Comparison of ENCODE assay signal across 14 cellular contexts in genomic region chr6:13796781-13797180, GRCh38. TPM values are rescaled to one million over a fixed set of nuclear protein-coding genes. Genes with fewer than 3 reads are reported as not detected.
DNase-seq lines count a peak whose midpoint lies in the region; ATAC-seq and TF ChIP-seq lines count a peak whose summit lies in the region.
"Had no signal": no experiment of that assay in that cellular context is flagged by ENCODE, and none has a peak within 500 bp of the region (broad histone marks: within the 10 kb centered on the region; RNA-seq: fewer than 3 reads in every experiment).

No MANE protein-coding gene starts in this region.

- H3K9ac ChIP-seq in GM23248 (no peak overlapping the region), PC-3 (ENCODE audit: low read length) (no peak overlapping the region)

- POLR2A ChIA-PET in PC-3 (lab: Charles Lee; ENCODE audit: unreplicated experiment) = interaction anchor here (0.6 kb wide), 1 partner anchor 1290 kb away, joined by 5 read pairs; no protein-coding TSS in a partner anchor

- no peak for TF ChIP-seq POLR2A in esophagus squamous epithelium (IDR thresholded peaks at IDR 0.05)

- H3K9me2 ChIP-seq in GM23248 (ENCODE audit: insufficient read depth) = no peaks in the 10 kb centered on the region
- no peaks in the 10 kb centered on the region for H3K9me2 ChIP-seq in PC-3 (replicated peaks; ENCODE audit: low read length)

- H3K4me3 ChIP-seq in GM23248 = no peak overlapping the region
- no peak overlapping the region for H3K4me3 ChIP-seq in PC-3 (ENCODE audit: low read length)
- peak overlapping the region in 3 of 4 donors; percentile 3 to 14 (median 9) for H3K4me3 ChIP-seq in esophagus squamous epithelium
- H3K4me3 ChIP-seq in upper lobe of right lung = no peak overlapping the region

- H3K36me3 ChIP-seq in GM23248 (ENCODE audit: low read depth) = peaks cover 10% of the 10 kb centered on the region; the same call in 1 of the 2 replicates
- H3K36me3 ChIP-seq in PC-3 (ENCODE audit: low read depth, low read length) = peaks cover 21% of the 10 kb centered on the region
- peaks cover 0 to 64% (median 9%) of the 10 kb centered on the region in 3 donors for H3K36me3 ChIP-seq in esophagus squamous epithelium
- peaks cover 61% of the 10 kb centered on the region for H3K36me3 ChIP-seq in upper lobe of right lung

- no peaks in the 10 kb centered on the region for H3K27me3 Mint-ChIP-seq in progenitor cell of endocrine pancreas
- H3K27me3 Mint-ChIP-seq: IgD-negative memory B cell had no signal

- H3K4me3 Mint-ChIP-seq in progenitor cell of endocrine pancreas (ENCODE audit: low read depth) = no peak overlapping the region
- H3K4me3 Mint-ChIP-seq: CD14-positive monocyte, IgD-negative memory B cell had no signal

- no TSS peak for BruUV-seq in PC-3 (replicated peaks; lab: Mats Ljungman, UMichigan)

- intact Hi-C loops in PC-3 (cut with micrococcal nuclease) = loop anchor here (5.0 kb wide), 2 partner anchors 111 to 179 kb away; partner anchors contain the start of gene NOL7
- intact Hi-C loops in esophagus squamous epithelium (cut with DNase I) = loop anchor here (10.0 kb wide), 1 partner anchor 248 kb away; no protein-coding TSS in a partner anchor
- intact Hi-C loops in upper lobe of right lung (cut with DNase I) = loop anchor here (10.0 kb wide), 1 partner anchor 268 kb away; no protein-coding TSS in a partner anchor

- H3K27ac ChIP-seq in GM23248 (peak overlapping the region; percentile 34; the same call in 1 of the 2 replicates), PC-3 (ENCODE audit: low read length) (no peak overlapping the region), esophagus squamous epithelium (peak overlapping the region; percentile 74 to 89 (median 86)), upper lobe of right lung (no peak overlapping the region)

- H2AFZ ChIP-seq in GM23248 (no peak overlapping the region), PC-3 (ENCODE audit: low read length) (no peak overlapping the region)

- H4K20me1 ChIP-seq in GM23248 (ENCODE audit: insufficient read depth) = no peaks in the 10 kb centered on the region
- H4K20me1 ChIP-seq in PC-3 (ENCODE audit: low read length) = no peaks in the 10 kb centered on the region

- DNase-seq in GM23248 = no peak
- peak; percentile 64 for DNase-seq in PC-3
- DNase-seq in esophagus squamous epithelium (lab: John Stamatoyannopoulos, UW) = no peak
- no peak for DNase-seq in progenitor cell of endocrine pancreas (ENCODE audit: low spot score, unreplicated experiment)
- DNase-seq in Kasumi-1 (lab: John Stamatoyannopoulos, UW) = no peak
- DNase-seq in upper lobe of right lung = no peak
- DNase-seq in EL = no peak
- DNase-seq: COR-L47, H7, NCI-H1092 treated with DMSO at 0.1 percent for 48 hours, NCI-H1694 had no signal

- peaks cover 15% of the 10 kb centered on the region for H3K4me1 ChIP-seq in GM23248 (ENCODE audit: insufficient read depth)
- peaks cover 31% of the 10 kb centered on the region for H3K4me1 ChIP-seq in PC-3 (ENCODE audit: insufficient read depth, low read length)
- H3K4me1 ChIP-seq in esophagus squamous epithelium = peaks cover 0 to 44% (median 5%) of the 10 kb centered on the region in 3 donors
- H3K4me1 ChIP-seq in upper lobe of right lung = no peaks in the 10 kb centered on the region

- H3K9me3 ChIP-seq in GM23248 (ENCODE audit: low read depth) (no peaks in the 10 kb centered on the region), PC-3 (ENCODE audit: low read length) (no peaks in the 10 kb centered on the region), esophagus squamous epithelium (no peaks in the 10 kb centered on the region), upper lobe of right lung (no peaks in the 10 kb centered on the region)

- peaks cover 17% of the 10 kb centered on the region for H3K36me3 Mint-ChIP-seq in progenitor cell of endocrine pancreas (ENCODE audit: insufficient read depth)

- H3K4me2 ChIP-seq in GM23248 (ENCODE audit: unreplicated experiment) (no peak overlapping the region), PC-3 (ENCODE audit: low read length) (no peak overlapping the region; the same call in 1 of the 2 replicates)

- in situ Hi-C loops in GM23248 (cut with MboI) = no loop called here

- H3K27me3 ChIP-seq in GM23248 (replicated peaks; ENCODE audit: insufficient read depth) = no peaks in the 10 kb centered on the region
- no peaks in the 10 kb centered on the region for H3K27me3 ChIP-seq in PC-3 (ENCODE audit: low read length)
- H3K27me3 ChIP-seq in esophagus squamous epithelium = no peaks in the 10 kb centered on the region
- H3K27me3 ChIP-seq in upper lobe of right lung = no peaks in the 10 kb centered on the region

- TF ChIP-seq CTCF in PC-3 (conservative IDR thresholded peaks at IDR 0.05; ENCODE audit: low read depth, low read length) = no peak
- TF ChIP-seq CTCF in esophagus squamous epithelium (IDR thresholded peaks at IDR 0.05) = peak in 2 of 6 experiments; percentile 16 to 21
- no peak for TF ChIP-seq CTCF in progenitor cell of endocrine pancreas (IDR thresholded peaks at IDR 0.05; ENCODE audit: unreplicated experiment)
- TF ChIP-seq CTCF in upper lobe of right lung (IDR thresholded peaks at IDR 0.05) = no peak

- H3K27ac Mint-ChIP-seq in progenitor cell of endocrine pancreas = peak overlapping the region; percentile 9
- H3K27ac Mint-ChIP-seq: IgD-negative memory B cell had no signal

- peaks cover 31% of the 10 kb centered on the region for H3F3A ChIP-seq in GM23248 (ENCODE audit: insufficient read depth)
- H3F3A ChIP-seq in PC-3 (ENCODE audit: low read length, unreplicated experiment) = no peaks in the 10 kb centered on the region

- WGBS in GM23248 (ENCODE audit: low coverage in 1 of 2, low lambda C conversion rate in 2 of 2, missing lambda C conversion rate in 2 of 2), 2 experiments = 95 to 100% methylated on average over 1 of the region's 1 CpG
- WGBS in esophagus squamous epithelium, 2 donors = 43 to 50% methylated on average over 1 of the region's 1 CpG

- H3K9me3 Mint-ChIP-seq in progenitor cell of endocrine pancreas (ENCODE audit: low read depth) = no peaks in the 10 kb centered on the region
- H3K9me3 Mint-ChIP-seq: CD14-positive monocyte, IgD-negative memory B cell had no signal

- CTCF ChIA-PET in PC-3 (lab: Charles Lee) = no interaction called here

- H3K4me1 Mint-ChIP-seq in progenitor cell of endocrine pancreas (ENCODE audit: low read depth) = peaks cover 5% of the 10 kb centered on the region

- H3K79me2 ChIP-seq in GM23248 (ENCODE audit: insufficient read depth) (no peaks in the 10 kb centered on the region), PC-3 (ENCODE audit: low read length) (no peaks in the 10 kb centered on the region)

- ATAC-seq in PC-3 = no peak
- no peak for ATAC-seq in upper lobe of right lung
- ATAC-seq in HG03025 (IDR thresholded peaks at IDR 0.05; ENCODE audit: low FRiP score, unreplicated experiment) = no peak

RNA-seq across cellular contexts. Expression of gene MCUR1, which starts 17.6 kb away (rescaled TPM):
- total RNA-seq in GM23248 (2014; rRNA removed; shearing (Covaris generic)) = 11.1 and 13.6 TPM in 2 replicates
- 27.9 and 28.3 TPM in 2 replicates for polyA plus RNA-seq in GM23248 (2016; fragmentation: Nextera tagmentation; extraction: Ambion mirVana)
- total RNA-seq in PC-3 (2014; rRNA removed) = 28.6 and 36.2 TPM in 2 replicates
- total RNA-seq in esophagus squamous epithelium = 10 to 100 TPM; 11.4 to 14.3 (median 13.1) TPM
- total RNA-seq in progenitor cell of endocrine pancreas = 20.6 and 22.7 TPM in 2 replicates
- 35.0 TPM for total RNA-seq in upper lobe of right lung

Comparison
In these comparisons a context has a peak if more than half of its experiments do, and no peak if none do; other contexts are left out.
1. H3K27ac ChIP-seq: peak in GM23248 (single experiment) and esophagus squamous epithelium (4 of 4); none in PC-3 (single experiment) and upper lobe of right lung (single experiment).
2. H3K4me3 ChIP-seq: peak in esophagus squamous epithelium (3 of 4); none in GM23248 (single experiment), PC-3 (single experiment) and upper lobe of right lung (single experiment).